ENCODE assay signal across 1 cellular context in genomic region chr2:202377308-202377736, GRCh38.
TF ChIP-seq lines count a peak whose summit lies in the region.

No MANE protein-coding gene starts in this region.

TF ChIP-seq in K562, 482 proteins besides CTCF, POLR2A, EP300 and RAD21 (continued from another document):
- TF ChIP-seq RCOR1 (IDR thresholded peaks at IDR 0.05; ENCODE audit: borderline replicate concordance in 1 of 2, low read depth in 2 of 2, low read length in 2 of 2): no peak
- TF ChIP-seq ZNF780A (CRISPR knock-in tag; IDR thresholded peaks at IDR 0.05): no peak
- no peak for TF ChIP-seq MIER1 (IDR thresholded peaks at IDR 0.05; ENCODE audit: low read depth)
- TF ChIP-seq SMC3 (conservative IDR thresholded peaks at IDR 0.05; ENCODE audit: insufficient read depth, low read depth, low read length): no peak
- TF ChIP-seq RBM39 (optimal IDR thresholded peaks at IDR 0.05; ENCODE audit: low read depth, low read length): no peak
- no peak for TF ChIP-seq BRD9 (IDR thresholded peaks at IDR 0.05; ENCODE audit: low read depth, partially characterized antibody)
- no peak for TF ChIP-seq ARID3A (IDR thresholded peaks at IDR 0.05; ENCODE audit: borderline replicate concordance, low read depth, low read length)
- no peak for TF ChIP-seq GTF2F1 (IDR thresholded peaks at IDR 0.05; ENCODE audit: low read depth, low read length)
- peak; percentile 17; the same call in 1 of the 2 replicates for TF ChIP-seq CTBP1 (IDR thresholded peaks at IDR 0.05; ENCODE audit: borderline replicate concordance)
- TF ChIP-seq HDAC8 (tag; IDR thresholded peaks at IDR 0.05): no peak
